8 cellular contexts compared by ENCODE assay signal in genomic region chr18:2654105-2654827, GRCh38. TPM values are rescaled to one million over a fixed set of nuclear protein-coding genes. Genes with fewer than 3 reads are reported as not detected.
A peak's percentile ranks its signal among the peaks of the same experiment; 100 is the strongest.
DNase-seq lines count a peak whose midpoint lies in the region; ATAC-seq and TF ChIP-seq lines count a peak whose summit lies in the region.

No MANE protein-coding gene starts in this region.

- H3K9me3 ChIP-seq in CD4-positive, alpha-beta T cell (ENCODE audit: control insufficient read depth, low read length), result no peaks in the 10 kb centered on the region
- no peaks in the 10 kb centered on the region for H3K9me3 ChIP-seq in duodenal mucosa (ENCODE audit: control insufficient read depth in 1 of 2, low read length in 2 of 2)
- H3K9me3 ChIP-seq in neural progenitor cell (ENCODE audit: low read depth), result no peaks in the 10 kb centered on the region

- peaks cover 16% of the 10 kb centered on the region for H3F3A ChIP-seq in neural progenitor cell (ENCODE audit: low read depth)

- no peak for ATAC-seq in CD4-positive, alpha-beta T cell (ENCODE audit: poor library complexity)

- no peaks in the 10 kb centered on the region for H3K27me3 ChIP-seq in CD4-positive, alpha-beta T cell (ENCODE audit: control insufficient read depth, insufficient read depth, low read length)
- H3K27me3 ChIP-seq in duodenal mucosa (ENCODE audit: control insufficient read depth in 1 of 2, insufficient read depth in 2 of 2, low read length in 2 of 2) (no peaks in the 10 kb centered on the region), neural progenitor cell (peaks cover 26% of the 10 kb centered on the region)

- peaks cover 39% of the 10 kb centered on the region for H3K36me3 Mint-ChIP-seq in CD4-positive, alpha-beta T cell (ENCODE audit: low read depth)
- H3K36me3 Mint-ChIP-seq in neural progenitor cell, result peaks cover 6% of the 10 kb centered on the region

- peak overlapping the region; percentile 94 for H3K4me3 Mint-ChIP-seq in CD4-positive, alpha-beta T cell
- peak overlapping the region; percentile 90 for H3K4me3 Mint-ChIP-seq in neural progenitor cell

- TF ChIP-seq CTCF in CD4-positive, alpha-beta T cell (IDR thresholded peaks at IDR 0.05), result no peak
- TF ChIP-seq CTCF in LNCaP clone FGC (IDR thresholded peaks at IDR 0.05; ENCODE audit: control insufficient read depth, extremely low read depth, insufficient read depth) (no peak), neural progenitor cell (IDR thresholded peaks at IDR 0.05) (no peak)

- peak overlapping the region; percentile 92 for H3K4me2 ChIP-seq in neural progenitor cell

- peaks cover 48% of the 10 kb centered on the region for H3K4me1 Mint-ChIP-seq in CD4-positive, alpha-beta T cell (ENCODE audit: low read depth)
- peaks cover 25% of the 10 kb centered on the region for H3K4me1 Mint-ChIP-seq in neural progenitor cell

- H3K27ac Mint-ChIP-seq in CD4-positive, alpha-beta T cell, result peak overlapping the region; percentile 89
- H3K27ac Mint-ChIP-seq in neural progenitor cell, result no peak overlapping the region

- POLR2A ChIA-PET in CD4-positive, alpha-beta T cell (lab: Charles Lee), result interaction anchor here (1.2 to 7.7 kb wide), 4 partner anchors 13 to 83 kb away, joined by 4 to 698 read pairs (median 37); partner anchors contain the start of genes METTL4 and NDC80

- intact Hi-C loops in CD4-positive, alpha-beta T cell (cut with DNase I, micrococcal nuclease), result loop anchor here (1.0 to 10.0 kb wide), 3 partner anchors 15 to 601 kb away; no protein-coding TSS in a partner anchor

- no peaks in the 10 kb centered on the region for H3K27me3 Mint-ChIP-seq in CD4-positive, alpha-beta T cell
- H3K27me3 Mint-ChIP-seq in neural progenitor cell (ENCODE audit: insufficient read depth, low read depth), result peaks cover 2% of the 10 kb centered on the region

- H3K9ac ChIP-seq in duodenal mucosa (ENCODE audit: low read depth in 1 of 2, low read length in 2 of 2), result peak overlapping the region; percentile 82 to 97
- H3K9ac ChIP-seq in neural progenitor cell, result no peak overlapping the region

- DNase-seq in CD4-positive, alpha-beta T cell, result no peak
- DNase-seq in LNCaP clone FGC (ENCODE audit: low read depth), result no peak
- DNase-seq in neural progenitor cell (ENCODE audit: low spot score), result no peak
- no peak for DNase-seq in SW 1271 (lab: John Stamatoyannopoulos, UW)
- DNase-seq in NCI-H1417 (lab: John Stamatoyannopoulos, UW), result no peak
- no peak for DNase-seq in D341Med (ENCODE audit: low spot score)
- no peak for DNase-seq in NCI-H774 (lab: John Stamatoyannopoulos, UW)

- H3K79me2 ChIP-seq in neural progenitor cell (ENCODE audit: low read depth), result peaks cover 35% of the 10 kb centered on the region

- peak overlapping the region; percentile 99 for H3K27ac ChIP-seq in CD4-positive, alpha-beta T cell (ENCODE audit: low read depth, low read length)
- no peak overlapping the region for H3K27ac ChIP-seq in duodenal mucosa (ENCODE audit: low read depth, low read length)
- H3K27ac ChIP-seq in neural progenitor cell, result no peak overlapping the region

- H2AFZ ChIP-seq in neural progenitor cell (replicated peaks), result peak overlapping the region; percentile 99

- H3K4me1 ChIP-seq in duodenal mucosa (ENCODE audit: control insufficient read depth in 1 of 2, insufficient read depth in 2 of 2, low read length in 2 of 2), result peaks cover 0 to 9% of the 10 kb centered on the region in 2 donors
- H3K4me1 ChIP-seq in neural progenitor cell, result peaks cover 5% of the 10 kb centered on the region

- H3K4me3 ChIP-seq in LNCaP clone FGC (ENCODE audit: low read depth, low read length) (peak overlapping the region; percentile 92), duodenal mucosa (ENCODE audit: low read depth in 1 of 2, low read length in 2 of 2) (peak overlapping the region; percentile 84 to 95), neural progenitor cell (peak overlapping the region; percentile 74)

- H3K9me3 Mint-ChIP-seq in CD4-positive, alpha-beta T cell, result no peaks in the 10 kb centered on the region
- no peaks in the 10 kb centered on the region for H3K9me3 Mint-ChIP-seq in neural progenitor cell

- CTCF ChIA-PET in CD4-positive, alpha-beta T cell (lab: Charles Lee), result interaction anchor here (1.1 kb wide), 1 partner anchor 17 kb away, joined by 3 read pairs; no protein-coding TSS in a partner anchor

- no peaks in the 10 kb centered on the region for H3K36me3 ChIP-seq in duodenal mucosa (ENCODE audit: control insufficient read depth in 1 of 2, insufficient read depth in 2 of 2, low read length in 2 of 2)
- no peaks in the 10 kb centered on the region for H3K36me3 ChIP-seq in neural progenitor cell

- H4K20me1 ChIP-seq in neural progenitor cell (ENCODE audit: low read depth), result peaks cover 34% of the 10 kb centered on the region

RNA-seq across cellular contexts. Expression of gene SMCHD1, which starts 1.3 kb away (rescaled TPM):
- total RNA-seq in CD4-positive, alpha-beta T cell, result 100 to 1,000 TPM; 357 to 359 TPM
- 65.3 and 127 TPM in 2 replicates for total RNA-seq in neural progenitor cell (ENCODE audit: low replicate concordance)
